In the genomic region with DNA sequence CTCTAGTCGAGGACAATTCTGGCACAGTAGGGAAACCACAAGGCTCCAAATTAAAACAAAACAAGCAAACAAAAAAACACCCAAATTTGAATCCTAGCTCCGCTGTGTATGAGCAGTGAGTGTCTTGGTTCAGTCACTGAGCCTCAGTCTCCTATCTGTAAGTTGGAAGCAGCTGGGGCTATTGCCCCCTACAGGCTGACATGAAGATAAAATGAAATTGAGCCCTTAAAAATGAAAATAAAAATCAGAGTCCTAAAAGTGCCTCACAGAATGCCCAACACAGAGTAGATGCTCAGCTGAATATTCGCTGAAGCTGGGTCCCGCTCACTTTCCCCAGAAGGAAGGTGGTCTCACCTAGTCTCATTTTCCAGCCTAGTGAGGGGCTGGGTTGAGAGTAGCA, we compare ENCODE assay signal across 9 cellular contexts.
DNase-seq lines count a peak whose midpoint lies in the region; ATAC-seq and TF ChIP-seq lines count a peak whose summit lies in the region.
"Had no signal": no experiment of that assay in that cellular context is flagged by ENCODE, and none has a peak within 500 bp of the region (broad histone marks: within the 10 kb centered on the region; RNA-seq: fewer than 3 reads in every experiment).

No MANE protein-coding gene starts in this region.

- no peak overlapping the region for H3K27ac Mint-ChIP-seq in activated CD4-positive, alpha-beta T cell treated with anti-CD3 and anti-CD28 coated beads, Interleukin-2, amount 10 ng/mL, durations not matched to agents 7 days and 5 days

- CTCF ChIA-PET in activated CD4-positive, alpha-beta T cell treated with anti-CD3 and anti-CD28 coated beads, Interleukin-2, amount 10 ng/mL, durations not matched to agents 7 days and 5 days (lab: Charles Lee): interaction anchor here (1.0 to 1.3 kb wide), 6 partner anchors 13 to 112 kb away, joined by 3 to 5 read pairs (median 3); no protein-coding TSS in a partner anchor

- peaks cover 14% of the 10 kb centered on the region for H3K4me1 Mint-ChIP-seq in activated CD4-positive, alpha-beta T cell treated with anti-CD3 and anti-CD28 coated beads, Interleukin-2, amount 10 ng/mL, durations not matched to agents 7 days and 5 days

- H3K4me1 ChIP-seq in OCI-LY1 (ENCODE audit: insufficient read depth, low read length, severe bottlenecking) (no peaks in the 10 kb centered on the region), thoracic aorta (ENCODE audit: control insufficient read depth in 1 of 2, low read depth in 2 of 2) (peaks cover 0 to 19% of the 10 kb centered on the region in 2 donors)

- no peaks in the 10 kb centered on the region for H3K9me2 ChIP-seq in OCI-LY1 (ENCODE audit: low read depth, low read length)

- peaks cover 9% of the 10 kb centered on the region; the same call in 1 of the 2 replicates for H3K27me3 ChIP-seq in OCI-LY1 (ENCODE audit: insufficient read depth, low read length)
- no peaks in the 10 kb centered on the region for H3K27me3 ChIP-seq in thoracic aorta (replicated peaks; ENCODE audit: insufficient read depth)

- no peaks in the 10 kb centered on the region for H3K9me3 Mint-ChIP-seq in activated CD4-positive, alpha-beta T cell treated with anti-CD3 and anti-CD28 coated beads, Interleukin-2, amount 10 ng/mL, durations not matched to agents 7 days and 5 days

- peaks cover 22% of the 10 kb centered on the region for H3K27me3 Mint-ChIP-seq in activated CD4-positive, alpha-beta T cell treated with anti-CD3 and anti-CD28 coated beads, Interleukin-2, amount 10 ng/mL, durations not matched to agents 7 days and 5 days

- H3K4me3 ChIP-seq in OCI-LY1 (ENCODE audit: low read depth, low read length, poor library complexity, severe bottlenecking) (no peak overlapping the region), epithelial cell of proximal tubule (ENCODE audit: low read depth, low read length) (no peak overlapping the region), thoracic aorta (no peak overlapping the region)

- no peak overlapping the region for H2AFZ ChIP-seq in OCI-LY1 (ENCODE audit: low read length)

- no peak overlapping the region for H3K4me2 ChIP-seq in OCI-LY1 (ENCODE audit: low read length)

- no peak overlapping the region for H3K9ac ChIP-seq in OCI-LY1 (ENCODE audit: low read length)

- H3K79me2 ChIP-seq in OCI-LY1 (ENCODE audit: insufficient read depth, low read length): no peaks in the 10 kb centered on the region

- no peaks in the 10 kb centered on the region for H3K36me3 ChIP-seq in OCI-LY1 (ENCODE audit: insufficient read depth, low read length)
- H3K36me3 ChIP-seq in thoracic aorta: no peaks in the 10 kb centered on the region

- H3K9me3 ChIP-seq in OCI-LY1 (ENCODE audit: low read length): no peaks in the 10 kb centered on the region
- H3K9me3 ChIP-seq in thoracic aorta: no peaks in the 10 kb centered on the region

- H3K4me3 Mint-ChIP-seq in activated CD4-positive, alpha-beta T cell treated with anti-CD3 and anti-CD28 coated beads, Interleukin-2, amount 10 ng/mL, durations not matched to agents 7 days and 5 days: no peak overlapping the region

- peak; percentile 65 for TF ChIP-seq CTCF in OCI-LY1 (IDR thresholded peaks at IDR 0.05; ENCODE audit: low read length)
- peak; percentile 72 for TF ChIP-seq CTCF in epithelial cell of proximal tubule (conservative IDR thresholded peaks at IDR 0.05; ENCODE audit: low read depth, low read length)
- no peak for TF ChIP-seq CTCF in thoracic aorta (IDR thresholded peaks at IDR 0.05)

- POLR2A ChIA-PET in activated CD4-positive, alpha-beta T cell treated with anti-CD3 and anti-CD28 coated beads, Interleukin-2, amount 10 ng/mL, durations not matched to agents 7 days and 5 days (lab: Charles Lee): no interaction called here

- H3F3A ChIP-seq in OCI-LY1 (ENCODE audit: insufficient read depth, low read length): no peaks in the 10 kb centered on the region

- ATAC-seq in thoracic aorta (ENCODE audit: insufficient number of reproducible peaks, low FRiP score, low read depth): peak; percentile 21

- H3K27ac ChIP-seq in OCI-LY1 (ENCODE audit: low read depth, low read length, poor library complexity, severe bottlenecking): no peak overlapping the region
- H3K27ac ChIP-seq in thoracic aorta: no peak overlapping the region

- no peaks in the 10 kb centered on the region for H4K20me1 ChIP-seq in OCI-LY1 (ENCODE audit: insufficient read depth, low read length)

- DNase-seq in activated CD4-positive, alpha-beta T cell treated with anti-CD3 and anti-CD28 coated beads, Interleukin-2, amount 10 ng/mL, durations not matched to agents 7 days and 5 days: peak; percentile 16
- no peak for DNase-seq in activated CD4-positive, alpha-beta T cell treated with anti-CD3 and anti-CD28 coated beads, Interleukin-2, amount 50 U/mL, for 4 hours
- DNase-seq in epithelial cell of proximal tubule (ENCODE audit: low read depth) (no peak), thoracic aorta (ENCODE audit: low spot score) (no peak), cerebellar nuclear complex (lab: John Stamatoyannopoulos, UW) (no peak), cortex of kidney (lab: John Stamatoyannopoulos, UW) (no peak)
- no peak for DNase-seq in stimulated activated CD4-positive, alpha-beta T cell treated with anti-CD3 and anti-CD28 coated beads, Interleukin-1b, Interleukin-23, amount 100 ng/mL, for 48 hours
- DNase-seq: COR-L47 had no signal

- no peaks in the 10 kb centered on the region for H3K36me3 Mint-ChIP-seq in activated CD4-positive, alpha-beta T cell treated with anti-CD3 and anti-CD28 coated beads, Interleukin-2, amount 10 ng/mL, durations not matched to agents 7 days and 5 days (ENCODE audit: low read depth)
